Comparison of ENCODE assay signal across 19 cellular contexts in the genomic region with DNA sequence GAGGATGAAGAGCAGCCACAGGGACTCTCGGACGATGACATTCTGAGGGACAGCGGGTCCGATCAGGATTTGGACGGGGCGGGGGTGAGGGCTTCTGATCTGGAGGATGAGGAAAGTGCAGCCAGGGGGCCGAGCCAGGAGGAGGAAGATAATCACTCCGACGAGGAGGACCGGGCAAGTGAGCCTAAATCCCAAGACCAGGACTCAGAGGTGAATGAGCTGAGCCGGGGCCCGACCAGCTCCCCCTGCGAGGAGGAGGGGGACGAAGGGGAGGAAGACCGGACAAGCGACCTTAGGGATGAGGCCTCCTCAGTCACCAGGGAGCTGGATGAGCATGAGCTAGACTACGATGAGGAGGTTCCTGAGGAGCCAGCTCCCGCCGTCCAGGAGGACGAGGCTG. TPM values are rescaled to one million over a fixed set of nuclear protein-coding genes. Genes with fewer than 3 reads are reported as not detected.
A peak's percentile ranks its signal among the peaks of the same experiment; 100 is the strongest.
DNase-seq lines count a peak whose midpoint lies in the region; ATAC-seq and TF ChIP-seq lines count a peak whose summit lies in the region.
"Had no signal": no experiment of that assay in that cellular context is flagged by ENCODE, and none has a peak within 500 bp of the region (broad histone marks: within the 10 kb centered on the region; RNA-seq: fewer than 3 reads in every experiment).

No MANE protein-coding gene starts in this region.

- CTCF ChIA-PET in activated naive CD4-positive, alpha-beta T cell treated with anti-CD3 and anti-CD28 coated beads, Interleukin-2, amount 10 ng/mL, durations not matched to agents 7 days and 5 days (lab: Charles Lee), result no interaction called here
- CTCF ChIA-PET in PC-9 (lab: Charles Lee), result no interaction called here

- no peak for ATAC-seq in activated naive CD8-positive, alpha-beta T cell treated with anti-CD3 and anti-CD28 coated beads, Interleukin-2, amount 50 U/mL, for 24 hours
- ATAC-seq in stimulated activated effector memory CD8-positive, alpha-beta T cell treated with anti-CD3 and anti-CD28 coated beads, Interleukin-12 subunit alpha, Interleukin-12 subunit beta, amount 100 ng/mL, for 72 hours, result no peak
- ATAC-seq in HG03520 (IDR thresholded peaks at IDR 0.05; ENCODE audit: unreplicated experiment), result no peak
- ATAC-seq: PC-3 had no signal

- H3K4me1 Mint-ChIP-seq in activated naive CD4-positive, alpha-beta T cell treated with anti-CD3 and anti-CD28 coated beads, Interleukin-2, amount 10 ng/mL, durations not matched to agents 7 days and 5 days, result peaks cover 29% of the 10 kb centered on the region
- H3K4me1 Mint-ChIP-seq in activated T-helper 1 cell treated with anti-CD3 and anti-CD28 coated beads, Interleukin-12 subunit alpha, Interleukin-12 subunit beta, Interleukin-2, Interleukin-4 antibody, amounts not matched to agents 30 ng/mL and 10 ng/mL and 1 ng/mL, durations not matched to agents 14 hours and 24 hours and 36 hours (ENCODE audit: low read depth), result peaks cover 27% of the 10 kb centered on the region
- H3K4me1 Mint-ChIP-seq in activated naive CD8-positive, alpha-beta T cell treated with anti-CD3 and anti-CD28 coated beads, Interleukin-2, amount 50 U/mL, for 24 hours, result peaks cover 42% of the 10 kb centered on the region
- H3K4me1 Mint-ChIP-seq in stimulated activated effector memory CD8-positive, alpha-beta T cell treated with anti-CD3 and anti-CD28 coated beads, Interleukin-12 subunit alpha, Interleukin-12 subunit beta, amount 100 ng/mL, for 72 hours, result peaks cover 55% of the 10 kb centered on the region

- H3K27me3 ChIP-seq in PC-9 (ENCODE audit: insufficient read depth, low read depth), result no peaks in the 10 kb centered on the region

- H3K4me3 Mint-ChIP-seq in activated naive CD4-positive, alpha-beta T cell treated with anti-CD3 and anti-CD28 coated beads, Interleukin-2, amount 10 ng/mL, durations not matched to agents 7 days and 5 days, result no peak overlapping the region
- H3K4me3 Mint-ChIP-seq in activated T-helper 1 cell treated with anti-CD3 and anti-CD28 coated beads, Interleukin-12 subunit alpha, Interleukin-12 subunit beta, Interleukin-2, Interleukin-4 antibody, amounts not matched to agents 30 ng/mL and 10 ng/mL and 1 ng/mL, durations not matched to agents 14 hours and 24 hours and 36 hours, result no peak overlapping the region
- H3K4me3 Mint-ChIP-seq in activated naive CD8-positive, alpha-beta T cell treated with anti-CD3 and anti-CD28 coated beads, Interleukin-2, amount 50 U/mL, for 24 hours, result no peak overlapping the region
- H3K4me3 Mint-ChIP-seq in stimulated activated effector memory CD8-positive, alpha-beta T cell treated with anti-CD3 and anti-CD28 coated beads, Interleukin-12 subunit alpha, Interleukin-12 subunit beta, amount 100 ng/mL, for 72 hours, result no peak overlapping the region
- H3K4me3 Mint-ChIP-seq: HFFc6 had no signal

- H3K27me3 Mint-ChIP-seq in activated naive CD4-positive, alpha-beta T cell treated with anti-CD3 and anti-CD28 coated beads, Interleukin-2, amount 10 ng/mL, durations not matched to agents 7 days and 5 days, result no peaks in the 10 kb centered on the region
- H3K27me3 Mint-ChIP-seq in activated T-helper 1 cell treated with anti-CD3 and anti-CD28 coated beads, Interleukin-12 subunit alpha, Interleukin-12 subunit beta, Interleukin-2, Interleukin-4 antibody, amounts not matched to agents 30 ng/mL and 10 ng/mL and 1 ng/mL, durations not matched to agents 14 hours and 24 hours and 36 hours (ENCODE audit: insufficient read depth), result no peaks in the 10 kb centered on the region
- no peaks in the 10 kb centered on the region for H3K27me3 Mint-ChIP-seq in activated naive CD8-positive, alpha-beta T cell treated with anti-CD3 and anti-CD28 coated beads, Interleukin-2, amount 50 U/mL, for 24 hours

- no peaks in the 10 kb centered on the region for H3K9me3 Mint-ChIP-seq in activated naive CD4-positive, alpha-beta T cell treated with anti-CD3 and anti-CD28 coated beads, Interleukin-2, amount 10 ng/mL, durations not matched to agents 7 days and 5 days
- H3K9me3 Mint-ChIP-seq in activated T-helper 1 cell treated with anti-CD3 and anti-CD28 coated beads, Interleukin-12 subunit alpha, Interleukin-12 subunit beta, Interleukin-2, Interleukin-4 antibody, amounts not matched to agents 30 ng/mL and 10 ng/mL and 1 ng/mL, durations not matched to agents 14 hours and 24 hours and 36 hours, result no peaks in the 10 kb centered on the region
- no peaks in the 10 kb centered on the region for H3K9me3 Mint-ChIP-seq in activated naive CD8-positive, alpha-beta T cell treated with anti-CD3 and anti-CD28 coated beads, Interleukin-2, amount 50 U/mL, for 24 hours
- H3K9me3 Mint-ChIP-seq in stimulated activated effector memory CD8-positive, alpha-beta T cell treated with anti-CD3 and anti-CD28 coated beads, Interleukin-12 subunit alpha, Interleukin-12 subunit beta, amount 100 ng/mL, for 72 hours, result no peaks in the 10 kb centered on the region
- H3K9me3 Mint-ChIP-seq: HFFc6 had no signal

- no peak overlapping the region for H3K4me2 ChIP-seq in PC-9

- intact Hi-C loops in activated T-helper 1 cell treated with anti-CD3 and anti-CD28 coated beads, Interleukin-12 subunit alpha, Interleukin-12 subunit beta, Interleukin-2, Interleukin-4 antibody, amounts not matched to agents 30 ng/mL and 10 ng/mL and 1 ng/mL, durations not matched to agents 14 hours and 24 hours and 36 hours (cut with micrococcal nuclease), result no loop called here
- intact Hi-C loops in PC-9 (cut with micrococcal nuclease; ENCODE audit: unreplicated experiment), result no loop called here

- H3F3A ChIP-seq in PC-9 (ENCODE audit: insufficient read depth, low read depth), result no peaks in the 10 kb centered on the region

- peaks cover 64% of the 10 kb centered on the region for H4K20me1 ChIP-seq in PC-9 (ENCODE audit: insufficient read depth)

- H3K79me2 ChIP-seq in PC-9 (ENCODE audit: low read depth), result peaks cover 48% of the 10 kb centered on the region

- no peak overlapping the region for H3K4me3 ChIP-seq in PC-9

- H3K9me2 ChIP-seq in PC-9 (ENCODE audit: insufficient read depth), result no peaks in the 10 kb centered on the region

- 0 out of 2 replicates have a peak, but pooled peaks cover 7% of the 10 kb centered on the region for H3K36me3 ChIP-seq in PC-9 (ENCODE audit: low read depth)

- peaks cover 2% of the 10 kb centered on the region; the same call in 1 of the 2 replicates for H3K4me1 ChIP-seq in PC-9 (replicated peaks; ENCODE audit: insufficient read depth)

- no peaks in the 10 kb centered on the region for H3K9me3 ChIP-seq in PC-9 (ENCODE audit: insufficient read depth, low read depth)

- no peak overlapping the region for H3K27ac ChIP-seq in PC-9
- H3K27ac ChIP-seq: RWPE1 had no signal

- no peak overlapping the region for H2AFZ ChIP-seq in PC-9

- no peak for TF ChIP-seq CTCF in PC-9 (conservative IDR thresholded peaks at IDR 0.05)

- DNase-seq in activated naive CD4-positive, alpha-beta T cell treated with anti-CD3 and anti-CD28 coated beads, Interleukin-2, amount 10 ng/mL, durations not matched to agents 7 days and 5 days, result no peak
- DNase-seq in activated naive CD4-positive, alpha-beta T cell treated with Interleukin-2 at 50 U/mL for 16 hours, result no peak
- DNase-seq in activated T-helper 1 cell treated with anti-CD3 and anti-CD28 coated beads, Interleukin-12 subunit alpha, Interleukin-12 subunit beta, Interleukin-2, Interleukin-4 antibody, amounts not matched to agents 30 ng/mL and 10 ng/mL and 1 ng/mL, durations not matched to agents 14 hours and 24 hours and 36 hours (ENCODE audit: low spot score), result no peak
- no peak for DNase-seq in activated naive CD8-positive, alpha-beta T cell treated with anti-CD3 and anti-CD28 coated beads, Interleukin-2, amount 50 U/mL, for 24 hours
- no peak for DNase-seq in stimulated activated effector memory CD8-positive, alpha-beta T cell treated with anti-CD3 and anti-CD28 coated beads, Interleukin-12 subunit alpha, Interleukin-12 subunit beta, amount 100 ng/mL, for 72 hours (ENCODE audit: low spot score in 2 of 2)
- no peak for DNase-seq in PC-9
- DNase-seq: ACHN, C1 segment of cervical spinal cord, DMS79 treated with DMSO at 0.1 percent for 48 hours, HFFc6, NCI-H1048, NCI-H1436, NCI-H1930, NCI-H345, NCI-H526, PC-3, SIG-M5 had no signal

- POLR2A ChIA-PET in PC-9 (lab: Charles Lee; ENCODE audit: unreplicated experiment), result no interaction called here

- peak overlapping the region; percentile 9 for H3K27ac Mint-ChIP-seq in activated naive CD4-positive, alpha-beta T cell treated with anti-CD3 and anti-CD28 coated beads, Interleukin-2, amount 10 ng/mL, durations not matched to agents 7 days and 5 days
- H3K27ac Mint-ChIP-seq in activated T-helper 1 cell treated with anti-CD3 and anti-CD28 coated beads, Interleukin-12 subunit alpha, Interleukin-12 subunit beta, Interleukin-2, Interleukin-4 antibody, amounts not matched to agents 30 ng/mL and 10 ng/mL and 1 ng/mL, durations not matched to agents 14 hours and 24 hours and 36 hours, result peak overlapping the region; percentile 51
- peak overlapping the region; percentile 16 for H3K27ac Mint-ChIP-seq in activated naive CD8-positive, alpha-beta T cell treated with anti-CD3 and anti-CD28 coated beads, Interleukin-2, amount 50 U/mL, for 24 hours
- H3K27ac Mint-ChIP-seq in stimulated activated effector memory CD8-positive, alpha-beta T cell treated with anti-CD3 and anti-CD28 coated beads, Interleukin-12 subunit alpha, Interleukin-12 subunit beta, amount 100 ng/mL, for 72 hours, result peak overlapping the region; percentile 48
- H3K27ac Mint-ChIP-seq: HFFc6 had no signal

- peaks cover 40% of the 10 kb centered on the region for H3K36me3 Mint-ChIP-seq in activated naive CD4-positive, alpha-beta T cell treated with anti-CD3 and anti-CD28 coated beads, Interleukin-2, amount 10 ng/mL, durations not matched to agents 7 days and 5 days
- peaks cover 27% of the 10 kb centered on the region for H3K36me3 Mint-ChIP-seq in activated T-helper 1 cell treated with anti-CD3 and anti-CD28 coated beads, Interleukin-12 subunit alpha, Interleukin-12 subunit beta, Interleukin-2, Interleukin-4 antibody, amounts not matched to agents 30 ng/mL and 10 ng/mL and 1 ng/mL, durations not matched to agents 14 hours and 24 hours and 36 hours (ENCODE audit: low read depth)
- peaks cover 52% of the 10 kb centered on the region for H3K36me3 Mint-ChIP-seq in activated naive CD8-positive, alpha-beta T cell treated with anti-CD3 and anti-CD28 coated beads, Interleukin-2, amount 50 U/mL, for 24 hours (ENCODE audit: low read depth)
- peaks cover 95% of the 10 kb centered on the region for H3K36me3 Mint-ChIP-seq in stimulated activated effector memory CD8-positive, alpha-beta T cell treated with anti-CD3 and anti-CD28 coated beads, Interleukin-12 subunit alpha, Interleukin-12 subunit beta, amount 100 ng/mL, for 72 hours

- BruUV-seq in PC-9 (replicated peaks; lab: Mats Ljungman, UMichigan), result no TSS peak

RNA-seq across cellular contexts. Expression of a gene that starts 7.0 kb away (rescaled TPM):
- 115 and 116 TPM in 2 replicates for total RNA-seq in activated T-helper 1 cell treated with anti-CD3 and anti-CD28 coated beads, Interleukin-12 subunit alpha, Interleukin-12 subunit beta, Interleukin-2, Interleukin-4 antibody, amounts not matched to agents 30 ng/mL and 10 ng/mL and 1 ng/mL, durations not matched to agents 14 hours and 24 hours and 36 hours
- total RNA-seq in PC-9 (2021), result 76.4 and 78.4 TPM in 2 replicates
